Comparison of ENCODE assay signal across 15 cellular contexts in genomic region chr10:60176900-60177299, GRCh38.
A peak's percentile ranks its signal among the peaks of the same experiment; 100 is the strongest.
DNase-seq lines count a peak whose midpoint lies in the region; ATAC-seq, FAIRE-seq and TF ChIP-seq lines count a peak whose summit lies in the region.
"Had no signal": no experiment of that assay in that cellular context is flagged by ENCODE, and none has a peak within 500 bp of the region (broad histone marks: within the 10 kb centered on the region; RNA-seq: fewer than 3 reads in every experiment).

No MANE protein-coding gene starts in this region.

- peak; percentile 19 for DNase-seq in DMS53 (lab: John Stamatoyannopoulos, UW)
- DNase-seq in DMS53 treated with DMSO at 0.1 percent for 48 hours (lab: John Stamatoyannopoulos, UW; ENCODE audit: unreplicated experiment): no peak
- DNase-seq in mucosa of gallbladder (ENCODE audit: low spot score): peak; percentile 29
- no peak for DNase-seq in natural killer cell treated with Interleukin-12 subunit alpha and Interleukin-12 subunit beta and Interleukin-15 and Interleukin-18, amount 100 ng/mL, for 72 hours (ENCODE audit: low spot score)
- DNase-seq in RKO (ENCODE audit: low spot score): no peak
- DNase-seq in NCI-H1930 (lab: John Stamatoyannopoulos, UW): no peak
- no peak for DNase-seq in breast epithelium (ENCODE audit: low spot score in 2 of 2)
- DNase-seq: CD8-positive, alpha-beta T cell; COR-L47; DMS79; H9 had no signal

- H3K4me3 ChIP-seq in breast epithelium: no peak overlapping the region
- H3K4me3 ChIP-seq: GM12878 had no signal

- no peaks in the 10 kb centered on the region for H3K36me3 ChIP-seq in breast epithelium

- H3K36me3 Mint-ChIP-seq in natural killer cell treated with Interleukin-12 subunit alpha and Interleukin-12 subunit beta and Interleukin-15 and Interleukin-18, amount 100 ng/mL, for 72 hours: no peaks in the 10 kb centered on the region
- H3K36me3 Mint-ChIP-seq: CD14-positive monocyte had no signal

- H3K4me3 Mint-ChIP-seq in natural killer cell treated with Interleukin-12 subunit alpha and Interleukin-12 subunit beta and Interleukin-15 and Interleukin-18, amount 100 ng/mL, for 72 hours: no peak overlapping the region
- H3K4me3 Mint-ChIP-seq: CD14-positive monocyte; CD8-positive, alpha-beta T cell; H9 had no signal

- peak; percentile 61 for FAIRE-seq in islet of Langerhans (lab: Jason Lieb, UNC)
- FAIRE-seq: GM12878, GM18507 had no signal

- H3K27ac Mint-ChIP-seq in natural killer cell treated with Interleukin-12 subunit alpha and Interleukin-12 subunit beta and Interleukin-15 and Interleukin-18, amount 100 ng/mL, for 72 hours: no peak overlapping the region
- H3K27ac Mint-ChIP-seq: CD14-positive monocyte; CD8-positive, alpha-beta T cell had no signal

- no peaks in the 10 kb centered on the region for H3K9me3 ChIP-seq in breast epithelium

- no peaks in the 10 kb centered on the region for H3K4me1 ChIP-seq in breast epithelium

- peaks cover 0 to 3% of the 10 kb centered on the region in 2 donors for H3K27me3 Mint-ChIP-seq in natural killer cell treated with Interleukin-12 subunit alpha and Interleukin-12 subunit beta and Interleukin-15 and Interleukin-18, amount 100 ng/mL, for 72 hours

- H3K27me3 ChIP-seq in breast epithelium: no peaks in the 10 kb centered on the region

- intact Hi-C loops in breast epithelium (cut with DNase I; ENCODE audit: low total_unique reads): no loop called here

- TF ChIP-seq CTCF in breast epithelium (IDR thresholded peaks at IDR 0.05): no peak

- no peak overlapping the region for H3K27ac ChIP-seq in breast epithelium

- peaks cover 0 to 2% of the 10 kb centered on the region in 2 donors for H3K4me1 Mint-ChIP-seq in natural killer cell treated with Interleukin-12 subunit alpha and Interleukin-12 subunit beta and Interleukin-15 and Interleukin-18, amount 100 ng/mL, for 72 hours (ENCODE audit: low read depth in 2 of 2)
- H3K4me1 Mint-ChIP-seq: CD14-positive monocyte had no signal

- no peak for ATAC-seq in natural killer cell treated with Interleukin-12 subunit alpha and Interleukin-12 subunit beta and Interleukin-15 and Interleukin-18, amount 100 ng/mL, for 72 hours
- ATAC-seq: CD8-positive, alpha-beta T cell; GM12878 had no signal

- TF ChIP-seq POLR2A in breast epithelium (IDR thresholded peaks at IDR 0.05): no peak

- no peaks in the 10 kb centered on the region for H3K9me3 Mint-ChIP-seq in natural killer cell treated with Interleukin-12 subunit alpha and Interleukin-12 subunit beta and Interleukin-15 and Interleukin-18, amount 100 ng/mL, for 72 hours
- H3K9me3 Mint-ChIP-seq: CD8-positive, alpha-beta T cell; H9 had no signal

Comparison
In these comparisons a context has a peak if more than half of its experiments do, and no peak if none do; other contexts are left out.
1. DNase-seq: peak in DMS53 (single experiment) and mucosa of gallbladder (single experiment); none in DMS53 treated with DMSO at 0.1 percent for 48 hours (single experiment), natural killer cell treated with Interleukin-12 subunit alpha and Interleukin-12 subunit beta and Interleukin-15 and Interleukin-18, amount 100 ng/mL, for 72 hours (single experiment), RKO (single experiment), NCI-H1930 (0 of 2) and breast epithelium (0 of 2).